19 cellular contexts compared by ENCODE assay signal in the genomic region with DNA sequence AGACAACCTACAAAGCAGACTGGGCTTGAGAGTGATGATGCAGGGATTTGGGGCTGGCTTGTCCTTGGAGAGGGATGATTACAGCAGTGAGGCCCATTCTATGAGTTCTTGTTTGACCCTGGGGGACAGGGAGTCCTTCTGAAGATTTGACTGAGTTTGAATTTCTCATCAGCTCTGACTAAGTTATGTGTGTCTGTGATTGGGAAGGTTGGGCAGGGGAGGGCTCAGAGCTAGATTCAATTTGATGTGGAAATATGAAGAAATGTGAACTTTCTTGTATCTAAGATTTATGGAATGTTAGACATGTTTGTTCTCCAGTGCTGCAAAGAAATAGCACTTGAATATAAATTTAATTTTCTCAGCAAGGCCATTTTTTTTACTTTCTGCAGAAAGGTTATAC. TPM values are rescaled to one million over a fixed set of nuclear protein-coding genes. Genes with fewer than 3 reads are reported as not detected.
DNase-seq lines count a peak whose midpoint lies in the region; TF ChIP-seq lines count a peak whose summit lies in the region.
"Had no signal": no experiment of that assay in that cellular context is flagged by ENCODE, and none has a peak within 500 bp of the region (broad histone marks: within the 10 kb centered on the region; RNA-seq: fewer than 3 reads in every experiment).

No MANE protein-coding gene starts in this region.

- no peak overlapping the region for H3K27ac Mint-ChIP-seq in type B pancreatic cell
- H3K27ac Mint-ChIP-seq in activated CD4-positive, alpha-beta memory T cell treated with anti-CD3 and anti-CD28 coated beads for 36 hours = no peak overlapping the region

- POLR2A ChIA-PET in activated CD4-positive, alpha-beta memory T cell treated with anti-CD3 and anti-CD28 coated beads for 36 hours (lab: Charles Lee) = no interaction called here

- TF ChIP-seq CTCF in fibroblast of mammary gland (conservative IDR thresholded peaks at IDR 0.05; ENCODE audit: control insufficient read depth, insufficient read depth, low read depth, low read length) (no peak), osteoblast (IDR thresholded peaks at IDR 0.05; ENCODE audit: extremely low read depth, low read depth, low read length) (no peak), type B pancreatic cell (conservative IDR thresholded peaks at IDR 0.05) (no peak)

- H3K36me3 ChIP-seq in adipocyte (ENCODE audit: control insufficient read depth, insufficient read depth, low read length, severe bottlenecking) (no peaks in the 10 kb centered on the region), osteoblast (ENCODE audit: insufficient read depth, low read length) (no peaks in the 10 kb centered on the region)
- H3K36me3 ChIP-seq: HAP-1 had no signal

- intact Hi-C loops in activated CD4-positive, alpha-beta memory T cell treated with anti-CD3 and anti-CD28 coated beads for 36 hours (cut with micrococcal nuclease) = no loop called here

- peaks cover 13% of the 10 kb centered on the region for H3K9me3 Mint-ChIP-seq in type B pancreatic cell
- peaks cover 25% of the 10 kb centered on the region for H3K9me3 Mint-ChIP-seq in activated CD4-positive, alpha-beta memory T cell treated with anti-CD3 and anti-CD28 coated beads for 36 hours

- H3K4me2 ChIP-seq in osteoblast (ENCODE audit: insufficient read depth, low read length) = peak overlapping the region; percentile 51

- no peaks in the 10 kb centered on the region for H3K27me3 Mint-ChIP-seq in type B pancreatic cell
- H3K27me3 Mint-ChIP-seq in activated CD4-positive, alpha-beta memory T cell treated with anti-CD3 and anti-CD28 coated beads for 36 hours = no peaks in the 10 kb centered on the region

- H2AFZ ChIP-seq in osteoblast (ENCODE audit: low read length) = no peak overlapping the region

- no peaks in the 10 kb centered on the region for H3K36me3 Mint-ChIP-seq in type B pancreatic cell
- peaks cover 3% of the 10 kb centered on the region for H3K36me3 Mint-ChIP-seq in activated CD4-positive, alpha-beta memory T cell treated with anti-CD3 and anti-CD28 coated beads for 36 hours

- H3K4me1 ChIP-seq in adipocyte (ENCODE audit: control insufficient read depth, insufficient read depth, low read length) = peaks cover 49% of the 10 kb centered on the region
- H3K4me1 ChIP-seq in osteoblast (ENCODE audit: insufficient read depth, low read length) = peaks cover 37% of the 10 kb centered on the region
- H3K4me1 ChIP-seq: HAP-1 had no signal

- H3K4me1 Mint-ChIP-seq in type B pancreatic cell (ENCODE audit: unreplicated experiment) = peaks cover 12% of the 10 kb centered on the region
- H3K4me1 Mint-ChIP-seq in activated CD4-positive, alpha-beta memory T cell treated with anti-CD3 and anti-CD28 coated beads for 36 hours (ENCODE audit: low read depth) = peaks cover 10% of the 10 kb centered on the region

- DNase-seq in EH (ENCODE audit: low read depth) = peak; percentile 6
- DNase-seq in adipocyte (ENCODE audit: low read depth) = peak; percentile 36
- peak; percentile 61 for DNase-seq in fibroblast of mammary gland (ENCODE audit: low read depth)
- DNase-seq in osteoblast (ENCODE audit: insufficient read length, low spot score, missing footprints) = no peak
- DNase-seq in type B pancreatic cell (ENCODE audit: extremely low spot score, unreplicated experiment) = no peak
- no peak for DNase-seq in activated CD4-positive, alpha-beta memory T cell treated with anti-CD3 and anti-CD28 coated beads for 36 hours
- DNase-seq in cerebellar cortex (ENCODE audit: low spot score) = no peak
- no peak for DNase-seq in stimulated activated CD8-positive, alpha-beta memory T cell treated with anti-CD3 and anti-CD28 coated beads, Interleukin-4, amount 100 ng/mL, for 48 hours
- DNase-seq: DMS 273 treated with DMSO at 0.1 percent for 48 hours; Karpas-422; MM.1S; NCI-H1105; NCI-H1930; NCI-H446 treated with DMSO at 0.1 percent for 48 hours; NK-92 treated with Interleukin-12 subunit alpha and Interleukin-12 subunit beta, amount 100 ng/mL, for 24 hours; SIG-M5 had no signal

- H4K20me1 ChIP-seq in osteoblast (ENCODE audit: insufficient read depth, low read length) = no peaks in the 10 kb centered on the region

- no peak overlapping the region for H3K4me3 Mint-ChIP-seq in type B pancreatic cell
- H3K4me3 Mint-ChIP-seq in activated CD4-positive, alpha-beta memory T cell treated with anti-CD3 and anti-CD28 coated beads for 36 hours = no peak overlapping the region

- peaks cover 10% of the 10 kb centered on the region for H3K9me3 ChIP-seq in adipocyte (ENCODE audit: control insufficient read depth, low read length)
- peaks cover 3% of the 10 kb centered on the region for H3K9me3 ChIP-seq in osteoblast (ENCODE audit: low read depth, low read length)
- H3K9me3 ChIP-seq: HAP-1 had no signal

- CTCF ChIA-PET in activated CD4-positive, alpha-beta memory T cell treated with anti-CD3 and anti-CD28 coated beads for 36 hours (lab: Charles Lee) = no interaction called here

- H3K9ac ChIP-seq in adipocyte (ENCODE audit: low read length) = peak overlapping the region; percentile 26

- no peaks in the 10 kb centered on the region for H3K27me3 ChIP-seq in adipocyte (replicated peaks; ENCODE audit: control insufficient read depth, insufficient read depth, low read length)
- H3K27me3 ChIP-seq in osteoblast (ENCODE audit: insufficient read depth, low read length) = no peaks in the 10 kb centered on the region

- H3K27ac ChIP-seq in osteoblast (ENCODE audit: low read depth, low read length) = peak overlapping the region; percentile 79
- H3K27ac ChIP-seq: C4-2B had no signal

- no peaks in the 10 kb centered on the region for H3K79me2 ChIP-seq in osteoblast (ENCODE audit: insufficient read depth, low read length)

- H3K4me3 ChIP-seq in adipocyte (ENCODE audit: low read length) (no peak overlapping the region), fibroblast of mammary gland (ENCODE audit: control insufficient read depth, low read depth, low read length) (no peak overlapping the region), osteoblast (ENCODE audit: insufficient read depth, low read length) (no peak overlapping the region)
- H3K4me3 ChIP-seq: HAP-1 had no signal

RNA-seq across cellular contexts. Expression of a gene that starts 19.9 kb away (rescaled TPM):
- total RNA-seq in osteoblast = 0.36 and 0.88 TPM in 2 replicates
- 0.48 and 1.2 TPM in 2 replicates for total RNA-seq in type B pancreatic cell (ENCODE audit: low replicate concordance)
- total RNA-seq in activated CD4-positive, alpha-beta memory T cell treated with anti-CD3 and anti-CD28 coated beads for 36 hours = 10 to 100 TPM; 35.6 to 36.2 TPM
- total RNA-seq: OCI-LY7 had no signal

Comparison
In these comparisons a context has a peak if more than half of its experiments do, and no peak if none do; other contexts are left out.
1. DNase-seq: peak in EH (single experiment), adipocyte (single experiment) and fibroblast of mammary gland (single experiment); none in osteoblast (single experiment), type B pancreatic cell (single experiment), activated CD4-positive, alpha-beta memory T cell treated with anti-CD3 and anti-CD28 coated beads for 36 hours (single experiment), cerebellar cortex (single experiment) and stimulated activated CD8-positive, alpha-beta memory T cell treated with anti-CD3 and anti-CD28 coated beads, Interleukin-4, amount 100 ng/mL, for 48 hours (single experiment).
2. RNA of a gene that starts 19.9 kb away (total RNA-seq): 35.6 to 36.2 TPM in activated CD4-positive, alpha-beta memory T cell treated with anti-CD3 and anti-CD28 coated beads for 36 hours; 0.48 to 1.2 TPM in type B pancreatic cell and 0.36 to 0.88 TPM in osteoblast; every median in the first group is over 10 times any median in the second.